14 cellular contexts compared by ENCODE assay signal in the genomic region with DNA sequence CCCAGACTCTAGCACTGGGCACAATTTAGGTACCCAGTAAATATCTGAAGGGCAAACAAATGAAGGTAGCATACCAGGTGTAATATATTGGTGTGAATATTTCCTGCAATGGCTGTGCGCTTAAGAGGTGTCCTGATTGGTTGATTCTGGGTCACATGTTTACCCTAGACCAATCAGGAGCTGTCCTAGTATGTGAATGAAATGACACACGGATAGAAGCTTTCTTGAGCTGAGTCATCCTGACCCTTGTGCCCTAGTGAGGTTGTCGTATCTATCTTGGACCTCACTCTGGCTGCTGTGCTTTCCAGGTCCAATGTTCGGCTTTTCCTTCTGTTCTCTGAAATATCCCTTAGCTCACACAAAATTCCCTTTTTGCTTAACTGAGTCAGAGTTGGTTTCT. TPM values are rescaled to one million over a fixed set of nuclear protein-coding genes. Genes with fewer than 3 reads are reported as not detected.
DNase-seq lines count a peak whose midpoint lies in the region; FAIRE-seq and TF ChIP-seq lines count a peak whose summit lies in the region.
"Had no signal": no experiment of that assay in that cellular context is flagged by ENCODE, and none has a peak within 500 bp of the region (broad histone marks: within the 10 kb centered on the region; RNA-seq: fewer than 3 reads in every experiment).

No MANE protein-coding gene starts in this region.

- peak; percentile 25 for DNase-seq in GM12865 (ENCODE audit: low read depth)
- DNase-seq in HFFc6: peak; percentile 9
- DNase-seq in OCI-M1 (lab: John Stamatoyannopoulos, UW): peak; percentile 6
- DNase-seq in iPS-NIHi11 (ENCODE audit: low spot score): peak; percentile 23
- no peak for DNase-seq in frontal cortex (ENCODE audit: low spot score in 2 of 2)
- DNase-seq in dedifferentiated amniotic fluid mesenchymal stem cell (ENCODE audit: extremely low spot score): no peak
- DNase-seq in NCI-H345 treated with DMSO at 0.1 percent for 48 hours (lab: John Stamatoyannopoulos, UW; ENCODE audit: unreplicated experiment): no peak
- DNase-seq in UCSD-AML1 (lab: John Stamatoyannopoulos, UW; ENCODE audit: unreplicated experiment): no peak
- DNase-seq: central memory CD4-positive, alpha-beta T cell; kidney glomerular epithelial cell; natural killer cell; right cardiac atrium had no signal

- no peaks in the 10 kb centered on the region for H3K4me1 Mint-ChIP-seq in HFFc6 (ENCODE audit: low read depth)
- H3K4me1 Mint-ChIP-seq: natural killer cell had no signal

- peaks cover 5% of the 10 kb centered on the region for H3K27me3 Mint-ChIP-seq in HFFc6 (ENCODE audit: insufficient read depth)

- no peaks in the 10 kb centered on the region for H3K9me3 Mint-ChIP-seq in HFFc6
- H3K9me3 Mint-ChIP-seq: natural killer cell had no signal

- no peak overlapping the region for H3K4me3 Mint-ChIP-seq in HFFc6
- H3K4me3 Mint-ChIP-seq: natural killer cell had no signal

- TF ChIP-seq CTCF in GM12865 (IDR thresholded peaks at IDR 0.05; ENCODE audit: insufficient read depth, low read depth, low read length, missing control alignments): no peak
- no peak for TF ChIP-seq CTCF in HFFc6 (IDR thresholded peaks at IDR 0.05)

- no peak overlapping the region for H3K4me3 ChIP-seq in GM12865 (ENCODE audit: low read depth, low read length)
- H3K4me3 ChIP-seq: Peyer's patch had no signal

- FAIRE-seq in frontal cortex (lab: Jason Lieb, UNC): no peak
- FAIRE-seq: D721Med had no signal

- H3K36me3 Mint-ChIP-seq in HFFc6 (ENCODE audit: low read depth): no peaks in the 10 kb centered on the region
- H3K36me3 Mint-ChIP-seq: natural killer cell had no signal

- H3K27ac Mint-ChIP-seq in HFFc6: no peak overlapping the region
- H3K27ac Mint-ChIP-seq: natural killer cell had no signal

RNA-seq across cellular contexts. Expression of a gene that starts 58.1 kb away (rescaled TPM):
- 10 to 100 TPM; 32.2 to 59.3 (median 52.0) TPM for total RNA-seq in HFFc6 (2021; fragmentation: NEBNext Ultra II Directional; extraction: Animal tissue kit (Norgen Biotek cat#: 25700))
- total RNA-seq in frontal cortex: 118 TPM

Comparison
In these comparisons a context has a peak if more than half of its experiments do, and no peak if none do; other contexts are left out.
1. DNase-seq: peak in GM12865 (single experiment), HFFc6 (single experiment), OCI-M1 (single experiment) and iPS-NIHi11 (single experiment); none in frontal cortex (0 of 2), dedifferentiated amniotic fluid mesenchymal stem cell (single experiment), NCI-H345 treated with DMSO at 0.1 percent for 48 hours (single experiment) and UCSD-AML1 (single experiment).